ENCODE assay signal across 1 cellular context in genomic region chr4:113349400-113349799, GRCh38.
TF ChIP-seq lines count a peak whose summit lies in the region.

No MANE protein-coding gene starts in this region.

TF ChIP-seq in HepG2, 621 proteins besides CTCF, POLR2A, EP300 and RAD21 (continued from another document):
- TF ChIP-seq ZBTB10 (CRISPR knock-in tag; IDR thresholded peaks at IDR 0.05; ENCODE audit: borderline replicate concordance), result no peak
- no peak for TF ChIP-seq HBP1 (CRISPR knock-in tag; IDR thresholded peaks at IDR 0.05; ENCODE audit: low read depth)
- no peak for TF ChIP-seq STAG1 (CRISPR knock-in tag; IDR thresholded peaks at IDR 0.05)
- TF ChIP-seq ASH2L (IDR thresholded peaks at IDR 0.05; ENCODE audit: insufficient read length, low read depth, low read length), result no peak
- no peak for TF ChIP-seq E2F1 (CRISPR knock-in tag; IDR thresholded peaks at IDR 0.05)
- no peak for TF ChIP-seq RBM22 (optimal IDR thresholded peaks at IDR 0.05; ENCODE audit: low read length)
- TF ChIP-seq GPN1 (CRISPR knock-in tag; IDR thresholded peaks at IDR 0.05; ENCODE audit: borderline replicate concordance), result no peak
- TF ChIP-seq BHLHE40 (IDR thresholded peaks at IDR 0.05; ENCODE audit: low read length), result no peak
- no peak for TF ChIP-seq TFDP1 (CRISPR knock-in tag; IDR thresholded peaks at IDR 0.05; ENCODE audit: borderline replicate concordance)
- TF ChIP-seq ZNF180 (CRISPR knock-in tag; IDR thresholded peaks at IDR 0.05; ENCODE audit: borderline replicate concordance, low read depth), result no peak
- no peak for TF ChIP-seq ZNF367 (CRISPR knock-in tag; IDR thresholded peaks at IDR 0.05; ENCODE audit: borderline replicate concordance)
- TF ChIP-seq ZNF326 (CRISPR knock-in tag; IDR thresholded peaks at IDR 0.05; ENCODE audit: borderline replicate concordance), result no peak
- TF ChIP-seq FOXA1 (IDR thresholded peaks at IDR 0.05), result no peak
- TF ChIP-seq FOXA1 (CRISPR knock-in tag; IDR thresholded peaks at IDR 0.05), result no peak
- TF ChIP-seq POLR2AphosphoS2 (IDR thresholded peaks at IDR 0.05; ENCODE audit: low read depth, low read length), result no peak
- no peak for TF ChIP-seq ZNF841 (CRISPR knock-in tag; IDR thresholded peaks at IDR 0.05; ENCODE audit: borderline replicate concordance)
- no peak for TF ChIP-seq ZNF776 (CRISPR knock-in tag; IDR thresholded peaks at IDR 0.05)
- no peak for TF ChIP-seq SIX4 (CRISPR knock-in tag; IDR thresholded peaks at IDR 0.05)
